ENCODE assay signal across 8 cellular contexts in genomic region chr1:208731976-208732821, GRCh38.
DNase-seq lines count a peak whose midpoint lies in the region; ATAC-seq, FAIRE-seq and TF ChIP-seq lines count a peak whose summit lies in the region.

No MANE protein-coding gene starts in this region.

- H3K4me3 ChIP-seq in small intestine (ENCODE audit: low read depth in 1 of 2, low read length in 2 of 2): no peak overlapping the region
- H3K4me3 ChIP-seq in prostate gland: no peak overlapping the region

- H3K9me3 Mint-ChIP-seq in CD14-positive monocyte: peaks cover 0 to 5% (median 0%) of the 10 kb centered on the region in 7 donors

- H3K36me3 ChIP-seq in small intestine (ENCODE audit: control insufficient read depth in 2 of 2, insufficient read depth in 2 of 2, low read length in 2 of 2) (no peaks in the 10 kb centered on the region), prostate gland (no peaks in the 10 kb centered on the region)

- no peak overlapping the region for H3K27ac Mint-ChIP-seq in CD14-positive monocyte

- no peak for FAIRE-seq in small intestine (lab: Jason Lieb, UNC)

- TF ChIP-seq CTCF in CD14-positive monocyte (IDR thresholded peaks at IDR 0.05) (no peak), prostate gland (IDR thresholded peaks at IDR 0.05) (no peak)

- H3K27ac ChIP-seq in small intestine (ENCODE audit: low read depth in 1 of 2, low read length in 1 of 2) (no peak overlapping the region), prostate gland (no peak overlapping the region)

- intact Hi-C loops in CD14-positive monocyte (cut with micrococcal nuclease) (no loop called here), prostate gland (cut with DNase I) (no loop called here), Right ventricle myocardium inferior (cut with DNase I) (no loop called here)

- DNase-seq in CD14-positive monocyte (ENCODE audit: low spot score): no peak
- DNase-seq in GM19240 (ENCODE audit: insufficient read length, low spot score): peak; percentile 38
- peak; percentile 11 for DNase-seq in RPMI8226
- DNase-seq in small intestine: peak; percentile 16
- DNase-seq in NCI-H1694 treated with DMSO at 0.1 percent for 48 hours (lab: John Stamatoyannopoulos, UW): no peak
- no peak for DNase-seq in prostate gland (ENCODE audit: low spot score)
- DNase-seq in Right ventricle myocardium inferior (ENCODE audit: missing footprints): no peak

- no peak for TF ChIP-seq POLR2A in prostate gland (IDR thresholded peaks at IDR 0.05)

- no peaks in the 10 kb centered on the region for H3K4me1 ChIP-seq in small intestine (ENCODE audit: control insufficient read depth in 2 of 2, insufficient read depth in 1 of 2, low read depth in 1 of 2, low read length in 1 of 2)
- H3K4me1 ChIP-seq in prostate gland (replicated peaks): no peaks in the 10 kb centered on the region

- H3K36me3 Mint-ChIP-seq in CD14-positive monocyte: no peaks in the 10 kb centered on the region

- WGBS in small intestine, 3 donors: 3 to 14% (median 5%) methylated on average over 4 of the region's 4 CpGs
- 20% methylated on average over 4 of the region's 4 CpGs for WGBS in prostate gland

- H3K4me1 Mint-ChIP-seq in CD14-positive monocyte: peaks cover 9% of the 10 kb centered on the region

- H3K27me3 ChIP-seq in small intestine (ENCODE audit: control insufficient read depth in 2 of 2, insufficient read depth in 2 of 2, low read length in 2 of 2) (no peaks in the 10 kb centered on the region), prostate gland (replicated peaks; ENCODE audit: insufficient read depth) (no peaks in the 10 kb centered on the region)

- H3K4me3 Mint-ChIP-seq in CD14-positive monocyte: peak overlapping the region; percentile 29 to 68

- H3K9me3 ChIP-seq in small intestine (ENCODE audit: control insufficient read depth, low read depth) (no peaks in the 10 kb centered on the region), prostate gland (no peaks in the 10 kb centered on the region)

- H3K27me3 Mint-ChIP-seq in CD14-positive monocyte (ENCODE audit: low read depth in 3 of 3): peaks cover 0 to 2% (median 2%) of the 10 kb centered on the region in 3 donors

- ATAC-seq in HG03196 (IDR thresholded peaks at IDR 0.05; ENCODE audit: unreplicated experiment): peak; percentile 89
- ATAC-seq in Right ventricle myocardium inferior: no peak

Comparison
In these comparisons a context has a peak if more than half of its experiments do, and no peak if none do; other contexts are left out.
1. DNase-seq: peak in GM19240 (single experiment), RPMI8226 (single experiment) and small intestine (single experiment); none in CD14-positive monocyte (single experiment), NCI-H1694 treated with DMSO at 0.1 percent for 48 hours (single experiment), prostate gland (single experiment) and Right ventricle myocardium inferior (single experiment).